Comparison of ENCODE assay signal across 1 cellular context in the genomic region with DNA sequence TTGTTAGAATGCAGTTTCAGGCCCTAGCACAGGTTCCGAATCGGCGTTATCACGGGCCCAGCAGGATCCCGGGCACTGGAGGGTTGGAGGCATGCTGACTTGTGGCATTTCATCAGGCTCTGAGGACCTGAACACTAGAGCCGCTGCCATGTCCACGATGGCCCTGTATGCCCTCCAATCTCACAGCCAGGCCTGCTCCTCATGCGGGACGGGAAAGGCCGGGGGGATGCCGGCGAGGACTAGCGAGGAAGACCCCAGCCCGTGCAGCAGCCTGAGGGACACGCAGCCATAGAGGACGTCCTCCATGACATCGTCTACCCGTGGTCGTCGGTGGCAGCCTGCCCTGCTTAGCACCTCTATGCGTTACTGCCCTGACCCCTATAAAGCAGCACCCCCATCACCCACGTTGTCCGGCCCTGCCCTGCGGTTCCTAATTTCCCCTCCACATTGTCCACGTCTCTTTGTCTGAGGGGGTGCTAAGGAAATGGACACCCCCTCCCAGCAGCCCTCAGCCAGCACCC.
TF ChIP-seq lines count a peak whose summit lies in the region.

No MANE protein-coding gene starts in this region.

TF ChIP-seq in H1, 55 proteins besides CTCF, POLR2A, EP300 and RAD21:
- TF ChIP-seq HDAC6 (IDR thresholded peaks at IDR 0.05; ENCODE audit: low read depth, low read length) (no peak), HDAC2 (IDR thresholded peaks at IDR 0.05; ENCODE audit: borderline replicate concordance in 1 of 2, low read depth in 2 of 2, low read length in 2 of 2) (no peak), CBX5 (IDR thresholded peaks at IDR 0.05; ENCODE audit: low read depth, low read length) (no peak), ASH2L (IDR thresholded peaks at IDR 0.05; ENCODE audit: low read length) (no peak), NRF1 (IDR thresholded peaks at IDR 0.05; ENCODE audit: low read depth, low read length) (no peak), SAP30 (IDR thresholded peaks at IDR 0.05; ENCODE audit: insufficient read depth, insufficient replicate concordance, low read length) (no peak), RXRA (IDR thresholded peaks at IDR 0.05; ENCODE audit: insufficient read depth, low read depth, low read length) (no peak), SIRT6 (IDR thresholded peaks at IDR 0.05; ENCODE audit: low read length) (no peak)
- TF ChIP-seq, protein P1, sequence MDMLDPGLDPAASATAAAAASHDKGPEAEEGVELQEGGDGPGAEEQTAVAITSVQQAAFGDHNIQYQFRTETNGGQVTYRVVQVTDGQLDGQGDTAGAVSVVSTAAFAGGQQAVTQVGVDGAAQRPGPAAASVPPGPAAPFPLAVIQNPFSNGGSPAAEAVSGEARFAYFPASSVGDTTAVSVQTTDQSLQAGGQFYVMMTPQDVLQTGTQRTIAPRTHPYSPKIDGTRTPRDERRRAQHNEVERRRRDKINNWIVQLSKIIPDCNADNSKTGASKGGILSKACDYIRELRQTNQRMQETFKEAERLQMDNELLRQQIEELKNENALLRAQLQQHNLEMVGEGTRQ (IDR thresholded peaks at IDR 0.05; ENCODE audit: low read length), result no peak
